ENCODE assay signal across 1 cellular context in the genomic region with DNA sequence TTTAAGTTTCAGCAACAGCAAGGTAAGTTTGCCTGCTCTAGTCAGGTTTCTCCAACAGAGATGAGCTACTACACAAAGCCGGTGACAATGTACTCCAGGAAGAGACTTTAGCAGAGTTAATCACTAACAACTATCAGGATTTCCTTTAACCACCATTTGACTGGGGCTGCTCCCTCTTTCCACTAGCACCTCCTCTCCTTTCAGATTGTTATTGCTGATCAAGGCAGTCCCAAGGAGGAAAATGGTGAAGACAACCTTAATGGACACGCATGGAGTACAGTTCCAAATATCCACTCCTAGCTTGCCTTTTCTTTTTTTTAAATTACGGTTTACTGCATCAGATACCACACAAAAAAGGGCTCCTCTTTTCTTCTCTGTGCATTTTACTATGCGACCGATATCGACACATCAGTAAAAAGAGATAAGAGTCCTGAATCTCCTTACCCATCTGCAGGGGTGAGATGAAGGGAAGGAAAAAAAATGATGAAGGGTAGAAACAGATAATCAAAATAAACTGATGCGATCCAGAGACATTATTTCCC.
TF ChIP-seq lines count a peak whose summit lies in the region.

No MANE protein-coding gene starts in this region.

TF ChIP-seq in HepG2, 621 proteins besides CTCF, POLR2A, EP300 and RAD21:
- TF ChIP-seq GABPA (IDR thresholded peaks at IDR 0.05; ENCODE audit: low read depth, low read length) (no peak), GABPA (CRISPR knock-in tag; IDR thresholded peaks at IDR 0.05; ENCODE audit: low read depth) (no peak), ZNF326 (CRISPR knock-in tag; IDR thresholded peaks at IDR 0.05; ENCODE audit: borderline replicate concordance) (no peak), ZNF44 (CRISPR knock-in tag; IDR thresholded peaks at IDR 0.05) (0 out of 2 replicates have a peak, but pooled peaks have one; percentile 64), ZNF614 (CRISPR knock-in tag; IDR thresholded peaks at IDR 0.05; ENCODE audit: borderline replicate concordance) (0 out of 2 replicates have a peak, but pooled peaks have one; percentile 8), MED1 (CRISPR knock-in tag; IDR thresholded peaks at IDR 0.05) (no peak), MIER3 (CRISPR knock-in tag; IDR thresholded peaks at IDR 0.05; ENCODE audit: borderline replicate concordance) (0 out of 2 replicates have a peak, but pooled peaks have one; percentile 9), WIZ (CRISPR knock-in tag; IDR thresholded peaks at IDR 0.05) (no peak), ZNF441 (CRISPR knock-in tag; IDR thresholded peaks at IDR 0.05; ENCODE audit: borderline replicate concordance) (0 out of 2 replicates have a peak, but pooled peaks have one; percentile 2), RXRB (CRISPR knock-in tag; IDR thresholded peaks at IDR 0.05; ENCODE audit: borderline replicate concordance) (0 out of 2 replicates have a peak, but pooled peaks have one; percentile 5)
- TF ChIP-seq, protein P1, sequence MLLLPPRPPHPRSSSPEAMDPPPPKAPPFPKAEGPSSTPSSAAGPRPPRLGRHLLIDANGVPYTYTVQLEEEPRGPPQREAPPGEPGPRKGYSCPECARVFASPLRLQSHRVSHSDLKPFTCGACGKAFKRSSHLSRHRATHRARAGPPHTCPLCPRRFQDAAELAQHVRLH (CRISPR knock-in tag; IDR thresholded peaks at IDR 0.05; ENCODE audit: borderline replicate concordance, low read depth) = peak; percentile 12; the same call in 1 of the 2 replicates
- TF ChIP-seq, protein P2, sequence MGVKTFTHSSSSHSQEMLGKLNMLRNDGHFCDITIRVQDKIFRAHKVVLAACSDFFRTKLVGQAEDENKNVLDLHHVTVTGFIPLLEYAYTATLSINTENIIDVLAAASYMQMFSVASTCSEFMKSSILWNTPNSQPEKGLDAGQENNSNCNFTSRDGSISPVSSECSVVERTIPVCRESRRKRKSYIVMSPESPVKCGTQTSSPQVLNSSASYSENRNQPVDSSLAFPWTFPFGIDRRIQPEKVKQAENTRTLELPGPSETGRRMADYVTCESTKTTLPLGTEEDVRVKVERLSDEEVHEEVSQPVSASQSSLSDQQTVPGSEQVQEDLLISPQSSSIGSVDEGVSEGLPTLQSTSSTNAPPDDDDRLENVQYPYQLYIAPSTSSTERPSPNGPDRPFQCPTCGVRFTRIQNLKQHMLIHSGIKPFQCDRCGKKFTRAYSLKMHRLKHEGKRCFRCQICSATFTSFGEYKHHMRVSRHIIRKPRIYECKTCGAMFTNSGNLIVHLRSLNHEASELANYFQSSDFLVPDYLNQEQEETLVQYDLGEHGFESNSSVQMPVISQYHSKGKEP (CRISPR knock-in tag; IDR thresholded peaks at IDR 0.05) = no peak
- TF ChIP-seq, protein P3, sequence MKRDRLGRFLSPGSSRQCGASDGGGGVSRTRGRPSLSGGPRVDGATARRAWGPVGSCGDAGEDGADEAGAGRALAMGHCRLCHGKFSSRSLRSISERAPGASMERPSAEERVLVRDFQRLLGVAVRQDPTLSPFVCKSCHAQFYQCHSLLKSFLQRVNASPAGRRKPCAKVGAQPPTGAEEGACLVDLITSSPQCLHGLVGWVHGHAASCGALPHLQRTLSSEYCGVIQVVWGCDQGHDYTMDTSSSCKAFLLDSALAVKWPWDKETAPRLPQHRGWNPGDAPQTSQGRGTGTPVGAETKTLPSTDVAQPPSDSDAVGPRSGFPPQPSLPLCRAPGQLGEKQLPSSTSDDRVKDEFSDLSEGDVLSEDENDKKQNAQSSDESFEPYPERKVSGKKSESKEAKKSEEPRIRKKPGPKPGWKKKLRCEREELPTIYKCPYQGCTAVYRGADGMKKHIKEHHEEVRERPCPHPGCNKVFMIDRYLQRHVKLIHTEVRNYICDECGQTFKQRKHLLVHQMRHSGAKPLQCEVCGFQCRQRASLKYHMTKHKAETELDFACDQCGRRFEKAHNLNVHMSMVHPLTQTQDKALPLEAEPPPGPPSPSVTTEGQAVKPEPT (CRISPR knock-in tag; IDR thresholded peaks at IDR 0.05; ENCODE audit: low read depth) = no peak
TF ChIP-seq in HepG2: peak in this region for 6.
